ENCODE assay signal across 8 cellular contexts in genomic region chr1:79271759-79272158, GRCh38.
"Had no signal": no experiment of that assay in that cellular context is flagged by ENCODE, and none has a peak within 500 bp of the region (broad histone marks: within the 10 kb centered on the region; RNA-seq: fewer than 3 reads in every experiment).

No MANE protein-coding gene starts in this region.

- H3K27ac ChIP-seq: KMS-11 had no signal

- DNase-seq: H9, HCEC 1CT, KBM-7 had no signal

- H2AFZ ChIP-seq: GM23338 had no signal

- H3K9ac ChIP-seq: KMS-11 had no signal

- ATAC-seq: GM23338 had no signal

- FAIRE-seq: H1, H54, HTR-8/SVneo had no signal

- H3K4me3 ChIP-seq: GM23338 had no signal

- H3K4me2 ChIP-seq: GM23338, KMS-11 had no signal
